1 cellular context compared by ENCODE assay signal in the genomic region with DNA sequence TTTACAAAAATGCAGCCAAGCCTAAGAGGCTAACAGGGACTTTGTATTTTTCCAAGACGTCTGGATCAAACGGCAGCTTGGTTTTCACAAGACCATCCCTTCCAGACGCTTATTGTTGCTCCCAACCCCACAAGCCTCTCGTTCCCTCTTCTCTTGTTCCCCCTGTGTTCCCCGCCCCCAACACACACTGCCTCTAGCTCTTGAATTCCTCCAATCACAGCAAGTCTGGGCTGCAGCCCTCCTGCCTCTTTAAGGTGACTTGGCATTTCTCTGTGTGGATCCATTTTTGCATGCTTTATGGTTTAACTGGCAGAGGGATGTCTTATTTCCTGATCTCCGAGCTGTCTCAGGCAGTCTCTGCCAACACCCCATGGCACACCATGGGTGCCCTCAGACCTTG.
TF ChIP-seq lines count a peak whose summit lies in the region.

No MANE protein-coding gene starts in this region.

TF ChIP-seq in IMR-90, 13 proteins besides CTCF, POLR2A, EP300 and RAD21 (continued from another document):
- TF ChIP-seq MXI1 (IDR thresholded peaks at IDR 0.05; ENCODE audit: borderline replicate concordance, low read depth, low read length) (no peak), RFX5 (IDR thresholded peaks at IDR 0.05; ENCODE audit: low read depth, low read length) (no peak), MAZ (IDR thresholded peaks at IDR 0.05; ENCODE audit: borderline replicate concordance, low read depth, low read length) (no peak)
